In the genomic region with DNA sequence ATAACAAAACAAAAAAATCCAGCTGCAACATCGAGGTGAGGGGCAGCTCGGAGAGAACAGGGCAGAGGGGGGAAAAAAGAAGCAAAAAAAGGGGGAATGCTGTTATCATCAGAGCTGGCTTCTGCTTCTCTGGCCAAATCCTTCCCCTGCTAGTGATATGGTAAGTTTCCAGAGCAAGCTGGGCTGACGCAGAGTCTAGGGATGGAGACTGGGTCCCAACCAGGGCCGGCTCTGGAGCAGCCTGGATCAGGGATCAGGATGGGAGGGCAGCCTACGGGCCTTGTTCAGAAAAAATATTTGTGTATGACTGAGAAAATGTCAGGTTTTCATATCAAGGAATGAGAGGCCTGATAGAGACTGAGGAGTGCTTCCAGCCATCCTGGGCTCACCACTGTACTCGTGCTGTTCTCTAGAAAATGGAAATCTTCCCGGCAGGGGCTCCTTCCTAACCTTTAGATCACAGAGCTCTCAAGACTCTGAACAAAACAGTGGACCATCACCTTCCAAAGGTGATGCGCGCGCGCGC, we compare ENCODE assay signal across 7 cellular contexts. TPM values are rescaled to one million over a fixed set of nuclear protein-coding genes. Genes with fewer than 3 reads are reported as not detected.
DNase-seq lines count a peak whose midpoint lies in the region; ATAC-seq and TF ChIP-seq lines count a peak whose summit lies in the region.
"Had no signal": no experiment of that assay in that cellular context is flagged by ENCODE, and none has a peak within 500 bp of the region (broad histone marks: within the 10 kb centered on the region; RNA-seq: fewer than 3 reads in every experiment).

No MANE protein-coding gene starts in this region.

- peak overlapping the region; percentile 50 for H3K4me3 Mint-ChIP-seq in activated naive CD4-positive, alpha-beta T cell treated with anti-CD3 and anti-CD28 coated beads, Interleukin-2, amount 10 ng/mL, durations not matched to agents 7 days and 5 days

- H3K4me1 Mint-ChIP-seq in activated naive CD4-positive, alpha-beta T cell treated with anti-CD3 and anti-CD28 coated beads, Interleukin-2, amount 10 ng/mL, durations not matched to agents 7 days and 5 days: peaks cover 18% of the 10 kb centered on the region

- no peak for ATAC-seq in upper lobe of left lung (ENCODE audit: low FRiP score in 2 of 2)

- no peak for TF ChIP-seq CTCF in upper lobe of left lung (IDR thresholded peaks at IDR 0.05)

- H3K36me3 ChIP-seq in iPS-20b (ENCODE audit: insufficient read depth, low read depth, low read length): no peaks in the 10 kb centered on the region
- H3K36me3 ChIP-seq in upper lobe of left lung: no peaks in the 10 kb centered on the region

- no peak for TF ChIP-seq EP300 in upper lobe of left lung (IDR thresholded peaks at IDR 0.05)

- H3K27ac ChIP-seq in iPS-20b (ENCODE audit: low read length): no peak overlapping the region
- peak overlapping the region; percentile 60 to 81 (median 74) for H3K27ac ChIP-seq in upper lobe of left lung

- H3K9ac ChIP-seq in iPS-20b (ENCODE audit: low read depth, low read length): no peak overlapping the region; the same call in 1 of the 2 replicates

- peaks cover 91% of the 10 kb centered on the region for H3K27me3 Mint-ChIP-seq in activated naive CD4-positive, alpha-beta T cell treated with anti-CD3 and anti-CD28 coated beads, Interleukin-2, amount 10 ng/mL, durations not matched to agents 7 days and 5 days

- no peaks in the 10 kb centered on the region for H3K9me3 ChIP-seq in iPS-20b (ENCODE audit: insufficient read depth, low read depth, low read length)
- no peaks in the 10 kb centered on the region for H3K9me3 ChIP-seq in upper lobe of left lung

- no peak for TF ChIP-seq POLR2A in upper lobe of left lung (IDR thresholded peaks at IDR 0.05)

- DNase-seq in activated naive CD4-positive, alpha-beta T cell treated with anti-CD3 and anti-CD28 coated beads, Interleukin-2, amount 10 ng/mL, durations not matched to agents 7 days and 5 days: peak; percentile 16
- no peak for DNase-seq in activated naive CD4-positive, alpha-beta T cell treated with Interleukin-2 at 50 U/mL for 16 hours
- DNase-seq in upper lobe of left lung (no peak), DMS79 treated with DMSO at 0.1 percent for 48 hours (lab: John Stamatoyannopoulos, UW) (no peak), hepatic stellate cell (ENCODE audit: low spot score) (no peak)
- DNase-seq: SHP77 treated with DMSO at 0.1 percent for 48 hours had no signal

- H3K9me3 Mint-ChIP-seq in activated naive CD4-positive, alpha-beta T cell treated with anti-CD3 and anti-CD28 coated beads, Interleukin-2, amount 10 ng/mL, durations not matched to agents 7 days and 5 days: no peaks in the 10 kb centered on the region

- H3K4me1 ChIP-seq in iPS-20b (ENCODE audit: insufficient read depth, low read length): peaks cover 4% of the 10 kb centered on the region
- H3K4me1 ChIP-seq in upper lobe of left lung: peaks cover 79 to 92% (median 85%) of the 10 kb centered on the region in 4 donors

- 80 to 86% methylated on average over 12 of the region's 12 CpGs for WGBS in upper lobe of left lung, 2 donors

- no peaks in the 10 kb centered on the region for H3K36me3 Mint-ChIP-seq in activated naive CD4-positive, alpha-beta T cell treated with anti-CD3 and anti-CD28 coated beads, Interleukin-2, amount 10 ng/mL, durations not matched to agents 7 days and 5 days

- CTCF ChIA-PET in activated naive CD4-positive, alpha-beta T cell treated with anti-CD3 and anti-CD28 coated beads, Interleukin-2, amount 10 ng/mL, durations not matched to agents 7 days and 5 days (lab: Charles Lee): interaction anchor here (1.4 to 6.8 kb wide), 2 partner anchors 19 to 21 kb away, joined by 4 to 28 read pairs; no protein-coding TSS in a partner anchor

- H3K4me3 ChIP-seq in iPS-20b (ENCODE audit: low read length): peak overlapping the region; percentile 84; the same call in 1 of the 2 replicates
- peak overlapping the region in 2 of 4 donors; percentile 63 to 78 for H3K4me3 ChIP-seq in upper lobe of left lung

- H3K27ac Mint-ChIP-seq in activated naive CD4-positive, alpha-beta T cell treated with anti-CD3 and anti-CD28 coated beads, Interleukin-2, amount 10 ng/mL, durations not matched to agents 7 days and 5 days: no peak overlapping the region

- H3K27me3 ChIP-seq in iPS-20b (ENCODE audit: insufficient read depth, low read length) (peaks cover 93% of the 10 kb centered on the region), upper lobe of left lung (peaks cover 0 to 5% (median 0%) of the 10 kb centered on the region in 4 donors)

RNA-seq across cellular contexts. Expression of a gene that starts 0.7 kb away (rescaled TPM):
- total RNA-seq in upper lobe of left lung: 10 to 100 TPM in 4 of 6 donors, 1 to 10 TPM in 2; 9.3 to 30.4 (median 14.1) TPM

RNA-seq across cellular contexts. Expression of a gene that starts 13.7 kb away (rescaled TPM):
- total RNA-seq in upper lobe of left lung: 10 to 100 TPM; 19.5 to 77.8 (median 38.6) TPM

RNA-seq across cellular contexts. Expression of a gene that starts 43.5 kb away (rescaled TPM):
- total RNA-seq in upper lobe of left lung: 1,000 to 10,000 TPM in 1 of 6 donors, 100 to 1,000 TPM in 5; 257 to 1,111 (median 533) TPM

RNA-seq across cellular contexts. Expression of a gene that starts 51.4 kb away (rescaled TPM):
- total RNA-seq in upper lobe of left lung: 100 to 1,000 TPM in 2 of 6 donors, 10 to 100 TPM in 4; 17.2 to 320 (median 55.9) TPM
